In genomic region chr6:53343092-53343491, GRCh38 we compare ENCODE assay signal across 21 cellular contexts. TPM values are rescaled to one million over a fixed set of nuclear protein-coding genes. Genes with fewer than 3 reads are reported as not detected.
DNase-seq lines count a peak whose midpoint lies in the region; ATAC-seq and TF ChIP-seq lines count a peak whose summit lies in the region.
"Had no signal": no experiment of that assay in that cellular context is flagged by ENCODE, and none has a peak within 500 bp of the region (broad histone marks: within the 10 kb centered on the region; RNA-seq: fewer than 3 reads in every experiment).

No MANE protein-coding gene starts in this region.

- POLR2A ChIA-PET in CD4-positive, alpha-beta T cell (lab: Charles Lee), result interaction anchor here (1.3 to 1.5 kb wide), 3 partner anchors 17 to 40 kb away, joined by 3 to 4 read pairs (median 3); no protein-coding TSS in a partner anchor
- POLR2A ChIA-PET in HEK293 (lab: Yijun Ruan, JAX), result interaction anchor here (1.9 kb wide), 1 partner anchor 17 kb away, joined by 5 read pairs; no protein-coding TSS in a partner anchor

- intact Hi-C loops in CD4-positive, alpha-beta T cell (cut with DNase I, micrococcal nuclease), result no loop called here
- intact Hi-C loops in natural killer cell (cut with micrococcal nuclease), result loop anchor here (10.0 kb wide), 2 partner anchors 48 to 348 kb away; partner anchors contain the start of gene GSTA4

- no peaks in the 10 kb centered on the region for H3K9me3 Mint-ChIP-seq in CD4-positive, alpha-beta T cell
- no peaks in the 10 kb centered on the region for H3K9me3 Mint-ChIP-seq in activated T-helper 17 cell treated with anti-CD3 and anti-CD28 coated beads, Interleukin-2, amount 50 U/mL, for 72 hours
- H3K9me3 Mint-ChIP-seq in natural killer cell, result no peaks in the 10 kb centered on the region
- H3K9me3 Mint-ChIP-seq: neural progenitor cell, type B pancreatic cell had no signal

- H3K27me3 ChIP-seq in CD4-positive, alpha-beta T cell (ENCODE audit: control insufficient read depth, insufficient read depth, low read length), result no peaks in the 10 kb centered on the region
- H3K27me3 ChIP-seq: ascending aorta, neural progenitor cell, right lobe of liver had no signal

- DNase-seq in CD4-positive, alpha-beta T cell, result no peak
- no peak for DNase-seq in natural killer cell
- no peak for DNase-seq in stimulated activated CD4-positive, alpha-beta T cell treated with anti-CD3 and anti-CD28 coated beads, Interleukin-12 subunit alpha, Interleukin-12 subunit beta, amount 100 ng/mL, for 4 hours
- no peak for DNase-seq in middle frontal gyrus (ENCODE audit: extremely low spot score, low spot score)
- DNase-seq in NCI-H524 treated with DMSO at 0.1 percent for 48 hours (lab: John Stamatoyannopoulos, UW), result no peak
- DNase-seq: activated naive CD4-positive, alpha-beta T cell treated with anti-CD3 and anti-CD28 coated beads, Interleukin-2, amount 50 U/mL, for 16 hours; DMS53; GDM1; H7; KG1; NCI-H146; NCI-H510A treated with DMSO at 0.1 percent for 48 hours; right lobe of liver; stimulated activated CD4-positive, alpha-beta T cell treated with anti-CD3 and anti-CD28 coated beads, Interleukin-4, amount 100 ng/mL, for 4 hours had no signal

- CTCF ChIA-PET in CD4-positive, alpha-beta T cell (lab: Charles Lee), result no interaction called here
- CTCF ChIA-PET in HEK293 (lab: Yijun Ruan, JAX), result no interaction called here

- no peak overlapping the region for H3K4me3 ChIP-seq in HEK293 (ENCODE audit: low read depth, low read length)
- H3K4me3 ChIP-seq: ascending aorta, neural progenitor cell, right lobe of liver had no signal

- no peak for ATAC-seq in CD4-positive, alpha-beta T cell (ENCODE audit: poor library complexity)
- ATAC-seq in activated T-helper 17 cell treated with anti-CD3 and anti-CD28 coated beads, Interleukin-2, amount 50 U/mL, for 72 hours (replicated peaks), result no peak
- no peak for ATAC-seq in natural killer cell
- ATAC-seq: activated CD4-positive, CD25-positive, alpha-beta regulatory T cell treated with anti-CD3 and anti-CD28 coated beads, Interleukin-2, amount 50 U/mL, for 24 hours; SK-N-SH treated with all-trans-retinoic acid at 6 μM for 48 hours had no signal

- H3K27me3 Mint-ChIP-seq in CD4-positive, alpha-beta T cell, result no peaks in the 10 kb centered on the region
- no peaks in the 10 kb centered on the region for H3K27me3 Mint-ChIP-seq in activated T-helper 17 cell treated with anti-CD3 and anti-CD28 coated beads, Interleukin-2, amount 50 U/mL, for 72 hours
- no peaks in the 10 kb centered on the region for H3K27me3 Mint-ChIP-seq in natural killer cell (ENCODE audit: low read depth in 2 of 2)
- H3K27me3 Mint-ChIP-seq: type B pancreatic cell had no signal

- H3K4me1 ChIP-seq in HEK293 (ENCODE audit: control insufficient read depth, insufficient read depth, low read length), result peaks cover 10% of the 10 kb centered on the region

- H3K36me3 ChIP-seq in HEK293 (ENCODE audit: control insufficient read depth in 2 of 2, insufficient read depth in 1 of 2, low read length in 2 of 2), result peaks cover 0 to 3% of the 10 kb centered on the region in 2 experiments; a peak in 1 of 3 replicates
- H3K36me3 ChIP-seq: ascending aorta, neural progenitor cell, right lobe of liver had no signal

- no peaks in the 10 kb centered on the region for H3K9me3 ChIP-seq in CD4-positive, alpha-beta T cell (ENCODE audit: control insufficient read depth, low read length)
- no peaks in the 10 kb centered on the region for H3K9me3 ChIP-seq in HEK293 (ENCODE audit: control insufficient read depth, insufficient read depth, low read depth, low read length)
- H3K9me3 ChIP-seq: ascending aorta, right lobe of liver had no signal

- peak overlapping the region; percentile 26 for H3K4me3 Mint-ChIP-seq in CD4-positive, alpha-beta T cell
- peak overlapping the region; percentile 96 for H3K4me3 Mint-ChIP-seq in activated T-helper 17 cell treated with anti-CD3 and anti-CD28 coated beads, Interleukin-2, amount 50 U/mL, for 72 hours
- no peak overlapping the region for H3K4me3 Mint-ChIP-seq in natural killer cell
- H3K4me3 Mint-ChIP-seq: neural progenitor cell, type B pancreatic cell had no signal

- no peak overlapping the region for H3K27ac ChIP-seq in CD4-positive, alpha-beta T cell (ENCODE audit: low read depth, low read length)
- H3K27ac ChIP-seq in HEK293 (ENCODE audit: extremely low read depth, low read depth, low read length), result no peak overlapping the region
- H3K27ac ChIP-seq: ascending aorta, neural progenitor cell, right lobe of liver had no signal

- peaks cover 93% of the 10 kb centered on the region for H3K4me1 Mint-ChIP-seq in CD4-positive, alpha-beta T cell (ENCODE audit: low read depth)
- peaks cover 63% of the 10 kb centered on the region for H3K4me1 Mint-ChIP-seq in activated T-helper 17 cell treated with anti-CD3 and anti-CD28 coated beads, Interleukin-2, amount 50 U/mL, for 72 hours
- peaks cover 83 to 90% of the 10 kb centered on the region in 2 donors for H3K4me1 Mint-ChIP-seq in natural killer cell

- no peak for TF ChIP-seq CTCF in CD4-positive, alpha-beta T cell (IDR thresholded peaks at IDR 0.05)
- TF ChIP-seq CTCF in HEK293 (tag by site-specific recombination; IDR thresholded peaks at IDR 0.05) (no peak), natural killer cell (IDR thresholded peaks at IDR 0.05) (no peak)

- peaks cover 17% of the 10 kb centered on the region for H3K36me3 Mint-ChIP-seq in CD4-positive, alpha-beta T cell (ENCODE audit: low read depth)
- H3K36me3 Mint-ChIP-seq in activated T-helper 17 cell treated with anti-CD3 and anti-CD28 coated beads, Interleukin-2, amount 50 U/mL, for 72 hours (ENCODE audit: low read depth), result peaks cover 85% of the 10 kb centered on the region
- H3K36me3 Mint-ChIP-seq in natural killer cell, result no peaks in the 10 kb centered on the region

- peak overlapping the region; percentile 94 for H3K27ac Mint-ChIP-seq in CD4-positive, alpha-beta T cell
- H3K27ac Mint-ChIP-seq in activated T-helper 17 cell treated with anti-CD3 and anti-CD28 coated beads, Interleukin-2, amount 50 U/mL, for 72 hours, result peak overlapping the region; percentile 76
- peak overlapping the region; percentile 74 to 95 for H3K27ac Mint-ChIP-seq in natural killer cell
- H3K27ac Mint-ChIP-seq: neural progenitor cell, type B pancreatic cell had no signal

TF ChIP-seq in HEK293, 187 proteins besides CTCF, POLR2A, EP300 and RAD21 (continues in another document):
- TF ChIP-seq ZNF169 (tag by site-specific recombination; IDR thresholded peaks at IDR 0.05), result no peak
- TF ChIP-seq YY1 (tag by site-specific recombination; IDR thresholded peaks at IDR 0.05), result no peak
- TF ChIP-seq ZNF266 (tag by site-specific recombination; IDR thresholded peaks at IDR 0.05; ENCODE audit: low read depth), result no peak
- TF ChIP-seq HOXA7 (CRISPR knock-in tag; IDR thresholded peaks at IDR 0.05; ENCODE audit: borderline replicate concordance), result no peak
- TF ChIP-seq ZNF148 (tag by site-specific recombination; IDR thresholded peaks at IDR 0.05; ENCODE audit: borderline replicate concordance), result no peak
- TF ChIP-seq ZNF404 (tag by site-specific recombination; IDR thresholded peaks at IDR 0.05), result no peak
- no peak; the same call in 1 of the 2 replicates for TF ChIP-seq INSM2 (tag by site-specific recombination; IDR thresholded peaks at IDR 0.05)
- TF ChIP-seq ZNF623 (tag by site-specific recombination; IDR thresholded peaks at IDR 0.05), result no peak
- TF ChIP-seq ZNF121 (tag by site-specific recombination; IDR thresholded peaks at IDR 0.05), result 0 out of 2 replicates have a peak, but pooled peaks have one; percentile 11
- TF ChIP-seq SALL2 (tag by site-specific recombination; IDR thresholded peaks at IDR 0.05; ENCODE audit: borderline replicate concordance), result no peak
- TF ChIP-seq ZNF157 (tag by site-specific recombination; IDR thresholded peaks at IDR 0.05), result no peak

RNA-seq across cellular contexts. Expression of gene ELOVL5, which starts 5.7 kb away (rescaled TPM):
- 10 to 100 TPM; 78.0 to 86.8 TPM for total RNA-seq in CD4-positive, alpha-beta T cell
- total RNA-seq in activated T-helper 17 cell treated with anti-CD3 and anti-CD28 coated beads, Interleukin-2, amount 50 U/mL, for 72 hours, result 100 to 1,000 TPM in 1 of 2 donors, 10 to 100 TPM in 1; 91.9 to 127 TPM
- total RNA-seq in natural killer cell, result 10 to 100 TPM; 72.1 to 99.5 (median 73.7) TPM
